Comparison of ENCODE assay signal across 7 cellular contexts in the genomic region with DNA sequence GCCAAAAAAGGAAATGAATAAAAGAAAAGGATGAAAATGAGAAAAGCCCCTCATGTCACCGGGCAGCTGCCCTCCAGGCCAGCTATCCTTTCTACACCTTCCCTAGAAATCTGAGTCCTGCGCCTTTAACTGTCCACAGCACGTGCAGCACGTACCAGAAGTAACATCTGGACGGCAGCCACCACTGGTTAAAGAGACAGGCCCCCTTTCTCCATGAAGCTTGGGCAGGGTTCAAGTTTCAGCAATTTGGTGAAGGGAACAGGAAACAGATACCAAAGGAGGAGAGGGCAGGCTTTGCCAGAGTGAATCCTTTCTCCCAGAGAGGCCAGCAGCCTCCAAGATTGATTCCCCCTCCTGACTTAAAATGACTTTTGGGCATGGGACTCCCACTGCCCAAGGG. TPM values are rescaled to one million over a fixed set of nuclear protein-coding genes. Genes with fewer than 3 reads are reported as not detected.
A peak's percentile ranks its signal among the peaks of the same experiment; 100 is the strongest.
DNase-seq lines count a peak whose midpoint lies in the region; ATAC-seq and TF ChIP-seq lines count a peak whose summit lies in the region.

No MANE protein-coding gene starts in this region.

- ATAC-seq in GM18502 (IDR thresholded peaks at IDR 0.05; ENCODE audit: poor library complexity, unreplicated experiment), result no peak
- no peak for ATAC-seq in HG02840 (IDR thresholded peaks at IDR 0.05; ENCODE audit: low FRiP score, unreplicated experiment)

- POLR2A ChIA-PET in OCI-LY7 (lab: Charles Lee), result interaction anchor here (1.1 to 3.6 kb wide), 3 partner anchors 18 to 22 kb away, joined by 4 to 17 read pairs (median 14); no protein-coding TSS in a partner anchor

- peaks cover 3% of the 10 kb centered on the region for H4K20me1 ChIP-seq in OCI-LY7 (ENCODE audit: insufficient read depth, low read length)

- H3K4me2 ChIP-seq in OCI-LY7 (ENCODE audit: low read length), result peak overlapping the region; percentile 52

- no peak overlapping the region for H3K27ac ChIP-seq in OCI-LY7 (ENCODE audit: low read depth, low read length, poor library complexity, severe bottlenecking)
- H3K27ac ChIP-seq in esophagus squamous epithelium, result peak overlapping the region in 3 of 4 donors; percentile 57 to 65 (median 62)
- peak overlapping the region in 1 of 2 donors; percentile 38 for H3K27ac ChIP-seq in prostate gland

- no peak overlapping the region for H3K4me3 ChIP-seq in HFF-Myc (replicated peaks; ENCODE audit: low read depth, low read length)
- no peak overlapping the region for H3K4me3 ChIP-seq in OCI-LY7 (ENCODE audit: low read depth, low read length, poor library complexity, severe bottlenecking)
- peak overlapping the region in 1 of 4 donors; percentile 26 for H3K4me3 ChIP-seq in esophagus squamous epithelium
- no peak overlapping the region for H3K4me3 ChIP-seq in prostate gland

- no TSS peak for BruUV-seq in OCI-LY7 (replicated peaks; lab: Mats Ljungman, UMichigan)

- TF ChIP-seq CTCF in HFF-Myc (IDR thresholded peaks at IDR 0.05; ENCODE audit: low read depth, low read length, missing control alignments), result no peak
- no peak for TF ChIP-seq CTCF in OCI-LY7 (conservative IDR thresholded peaks at IDR 0.05; ENCODE audit: low read length)
- TF ChIP-seq CTCF in esophagus squamous epithelium (IDR thresholded peaks at IDR 0.05), result peak in 1 of 6 experiments; percentile 1
- no peak for TF ChIP-seq CTCF in prostate gland (IDR thresholded peaks at IDR 0.05)

- H3K79me2 ChIP-seq in OCI-LY7 (ENCODE audit: insufficient read depth, low read depth, low read length), result peaks cover 5% of the 10 kb centered on the region

- H3K27me3 ChIP-seq in esophagus squamous epithelium (no peaks in the 10 kb centered on the region), prostate gland (replicated peaks; ENCODE audit: insufficient read depth) (no peaks in the 10 kb centered on the region)

- H3K9me2 ChIP-seq in OCI-LY7 (ENCODE audit: insufficient read depth, low read length), result no peaks in the 10 kb centered on the region

- H3K4me1 ChIP-seq in OCI-LY7 (ENCODE audit: insufficient read depth, low read length, poor library complexity, severe bottlenecking) (peaks cover 44% of the 10 kb centered on the region), esophagus squamous epithelium (peaks cover 19 to 66% (median 37%) of the 10 kb centered on the region in 3 donors), prostate gland (replicated peaks) (no peaks in the 10 kb centered on the region)

- CTCF ChIA-PET in OCI-LY7 (lab: Charles Lee; ENCODE audit: unreplicated experiment), result no interaction called here

- peak overlapping the region; percentile 100 for H2AFZ ChIP-seq in OCI-LY7 (ENCODE audit: low read length)

- 0 to 2% methylated on average over 5 of the region's 5 CpGs for WGBS in esophagus squamous epithelium, 2 donors
- 2% methylated on average over 5 of the region's 5 CpGs for WGBS in prostate gland

- peak; percentile 88 for DNase-seq in HFF-Myc (ENCODE audit: extremely low read depth, low read depth)
- peak; percentile 76 for DNase-seq in OCI-LY7 (ENCODE audit: low spot score)
- no peak for DNase-seq in esophagus squamous epithelium (lab: John Stamatoyannopoulos, UW)
- peak; percentile 49 for DNase-seq in prostate gland (ENCODE audit: low spot score)
- no peak for DNase-seq in GOT3 (lab: John Stamatoyannopoulos, UW)

- intact Hi-C loops in OCI-LY7 (cut with micrococcal nuclease; ENCODE audit: unreplicated experiment), result no loop called here
- intact Hi-C loops in esophagus squamous epithelium (cut with DNase I), result no loop called here
- intact Hi-C loops in prostate gland (cut with DNase I), result loop anchor here (5.0 kb wide), 1 partner anchor 47 kb away; no protein-coding TSS in a partner anchor

- H3K36me3 ChIP-seq in OCI-LY7 (ENCODE audit: insufficient read depth, low read length) (peaks cover 2% of the 10 kb centered on the region; the same call in 1 of the 2 replicates), esophagus squamous epithelium (no peaks in the 10 kb centered on the region), prostate gland (no peaks in the 10 kb centered on the region)

- H3K9me3 ChIP-seq in OCI-LY7 (ENCODE audit: low read length), result no peaks in the 10 kb centered on the region
- H3K9me3 ChIP-seq in esophagus squamous epithelium, result no peaks in the 10 kb centered on the region
- no peaks in the 10 kb centered on the region for H3K9me3 ChIP-seq in prostate gland

- TF ChIP-seq POLR2A in esophagus squamous epithelium (IDR thresholded peaks at IDR 0.05) (no peak), prostate gland (IDR thresholded peaks at IDR 0.05) (no peak)

RNA-seq across cellular contexts. Expression of a gene that starts 3.6 kb away (rescaled TPM):
- 42.3 and 48.3 TPM in 2 replicates for total RNA-seq in OCI-LY7 (2014; rRNA removed; shearing (Covaris generic))
- total RNA-seq in OCI-LY7 (2022) (43.7 and 47.2 TPM in 2 replicates), esophagus squamous epithelium (10 to 100 TPM; 40.4 to 50.5 (median 47.9) TPM), prostate gland (100 to 1,000 TPM; 104 to 137 TPM)

RNA-seq across cellular contexts. Expression of a gene that starts 4.7 kb away (rescaled TPM):
- 9.4 and 11.3 TPM in 2 replicates for total RNA-seq in OCI-LY7 (2014; rRNA removed; shearing (Covaris generic))
- total RNA-seq in OCI-LY7 (2022) (9.7 and 11.7 TPM in 2 replicates), esophagus squamous epithelium (10 to 100 TPM; 29.8 to 38.1 (median 34.3) TPM), prostate gland (10 to 100 TPM; 73.6 to 80.2 TPM)

RNA-seq across cellular contexts. Expression of a gene that starts 50.4 kb away (rescaled TPM):
- total RNA-seq in OCI-LY7 (2014; rRNA removed; shearing (Covaris generic)), result 28.3 and 32.2 TPM in 2 replicates
- 52.7 and 55.9 TPM in 2 replicates for total RNA-seq in OCI-LY7 (2022)
- total RNA-seq in esophagus squamous epithelium, result 10 to 100 TPM; 64.4 to 96.9 (median 78.7) TPM
- total RNA-seq in prostate gland, result 10 to 100 TPM; 55.0 to 92.4 TPM

Comparison
In these comparisons a context has a peak if more than half of its experiments do, and no peak if none do; other contexts are left out.
1. DNase-seq: peak in HFF-Myc (single experiment), OCI-LY7 (single experiment) and prostate gland (single experiment); none in esophagus squamous epithelium (single experiment) and GOT3 (single experiment).